2 cellular contexts compared by ENCODE assay signal in genomic region chr10:91607661-91608442, GRCh38.
TF ChIP-seq lines count a peak whose summit lies in the region.

No MANE protein-coding gene starts in this region.

TF ChIP-seq in IMR-90, 13 proteins besides CTCF, POLR2A, EP300 and RAD21:
- TF ChIP-seq RCOR1 (IDR thresholded peaks at IDR 0.05; ENCODE audit: insufficient replicate concordance, low read length) (no peak), MAFK (IDR thresholded peaks at IDR 0.05; ENCODE audit: low read depth, low read length) (no peak), CEBPB (IDR thresholded peaks at IDR 0.05; ENCODE audit: low read depth, low read length) (no peak), ELK1 (IDR thresholded peaks at IDR 0.05; ENCODE audit: borderline replicate concordance, low read depth, low read length) (no peak), MAZ (IDR thresholded peaks at IDR 0.05; ENCODE audit: borderline replicate concordance, low read depth, low read length) (no peak), MXI1 (IDR thresholded peaks at IDR 0.05; ENCODE audit: borderline replicate concordance, low read depth, low read length) (no peak), NFE2L2 (IDR thresholded peaks at IDR 0.05; ENCODE audit: low read depth, low read length) (no peak)
TF ChIP-seq in IMR-90: peak in this region for 0.

TF ChIP-seq in K562, 482 proteins besides CTCF, POLR2A, EP300 and RAD21 (continues in another document):
- TF ChIP-seq PHTF2 (CRISPR knock-in tag; IDR thresholded peaks at IDR 0.05) = no peak
- TF ChIP-seq HDAC1 (IDR thresholded peaks at IDR 0.05) = peak in 1 of 2 experiments; percentile 65; a peak in 1 of 4 replicates
- TF ChIP-seq ZBTB26 (CRISPR knock-in tag; IDR thresholded peaks at IDR 0.05) = 0 out of 2 replicates have a peak, but pooled peaks have one; percentile 47
- peak; percentile 12; the same call in 1 of the 2 replicates for TF ChIP-seq PTTG1 (tag; IDR thresholded peaks at IDR 0.05; ENCODE audit: low read depth)
- 0 out of 2 replicates have a peak, but pooled peaks have one; percentile 14 for TF ChIP-seq ZNF609 (CRISPR knock-in tag; IDR thresholded peaks at IDR 0.05; ENCODE audit: borderline replicate concordance)
- peak; percentile 87 for TF ChIP-seq LEF1 (IDR thresholded peaks at IDR 0.05)
- peak in 1 of 2 experiments; percentile 81; a peak in 2 of 4 replicates for TF ChIP-seq RCOR1 (IDR thresholded peaks at IDR 0.05; ENCODE audit: borderline replicate concordance in 1 of 2, low read depth in 2 of 2, low read length in 2 of 2)
- no peak for TF ChIP-seq RFX7 (CRISPR knock-in tag; IDR thresholded peaks at IDR 0.05)
- peak; percentile 43 for TF ChIP-seq TBP (optimal IDR thresholded peaks at IDR 0.05; ENCODE audit: low read depth, low read length)
- 0 out of 2 replicates have a peak, but pooled peaks have one; percentile 10 for TF ChIP-seq NR2C1 (IDR thresholded peaks at IDR 0.05)
- 0 out of 2 replicates have a peak, but pooled peaks have one; percentile 28 for TF ChIP-seq NR2C1 (tag; IDR thresholded peaks at IDR 0.05)
- TF ChIP-seq BRD4 (IDR thresholded peaks at IDR 0.05) = peak; percentile 94
- peak; percentile 45 for TF ChIP-seq CXXC5 (CRISPR knock-in tag; IDR thresholded peaks at IDR 0.05)
- peak; percentile 69; the same call in 1 of the 2 replicates for TF ChIP-seq NBN (IDR thresholded peaks at IDR 0.05; ENCODE audit: low read depth)
- TF ChIP-seq IRF9 (tag; IDR thresholded peaks at IDR 0.05) = peak; percentile 25; the same call in 1 of the 2 replicates
- no peak for TF ChIP-seq TRIM25 (IDR thresholded peaks at IDR 0.05; ENCODE audit: borderline replicate concordance)
- TF ChIP-seq CREB3L1 (IDR thresholded peaks at IDR 0.05; ENCODE audit: borderline replicate concordance, low read depth) = peak; percentile 29; the same call in 1 of the 2 replicates
- TF ChIP-seq, protein P1, sequence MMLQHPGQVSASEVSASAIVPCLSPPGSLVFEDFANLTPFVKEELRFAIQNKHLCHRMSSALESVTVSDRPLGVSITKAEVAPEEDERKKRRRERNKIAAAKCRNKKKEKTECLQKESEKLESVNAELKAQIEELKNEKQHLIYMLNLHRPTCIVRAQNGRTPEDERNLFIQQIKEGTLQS (IDR thresholded peaks at IDR 0.05) = peak; percentile 83
- TF ChIP-seq, protein P1 (CRISPR knock-in tag; conservative IDR thresholded peaks at IDR 0.05) = no peak
- TF ChIP-seq, protein P2, sequence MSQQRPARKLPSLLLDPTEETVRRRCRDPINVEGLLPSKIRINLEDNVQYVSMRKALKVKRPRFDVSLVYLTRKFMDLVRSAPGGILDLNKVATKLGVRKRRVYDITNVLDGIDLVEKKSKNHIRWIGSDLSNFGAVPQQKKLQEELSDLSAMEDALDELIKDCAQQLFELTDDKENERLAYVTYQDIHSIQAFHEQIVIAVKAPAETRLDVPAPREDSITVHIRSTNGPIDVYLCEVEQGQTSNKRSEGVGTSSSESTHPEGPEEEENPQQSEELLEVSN (IDR thresholded peaks at IDR 0.05; ENCODE audit: borderline replicate concordance in 1 of 2, extremely low read depth in 1 of 2, insufficient read depth in 1 of 2, insufficient read length in 1 of 2, low read depth in 1 of 2, low read length in 1 of 2, poor library complexity in 1 of 2, severe bottlenecking in 1 of 2) = peak in 1 of 2 experiments; percentile 24
- peak; percentile 89 for TF ChIP-seq FOSL1 (tag; conservative IDR thresholded peaks at IDR 0.05)
- TF ChIP-seq ARNT (IDR thresholded peaks at IDR 0.05) = peak in 1 of 2 experiments; percentile 87; a peak in 1 of 4 replicates
- TF ChIP-seq BCOR (IDR thresholded peaks at IDR 0.05) = no peak
- no peak; a peak in 1 of 4 replicates for TF ChIP-seq ZNF639 (CRISPR knock-in tag; conservative IDR thresholded peaks at IDR 0.05 in 1 of 2, IDR thresholded peaks at IDR 0.05 in 1 of 2)
- TF ChIP-seq, protein P3, sequence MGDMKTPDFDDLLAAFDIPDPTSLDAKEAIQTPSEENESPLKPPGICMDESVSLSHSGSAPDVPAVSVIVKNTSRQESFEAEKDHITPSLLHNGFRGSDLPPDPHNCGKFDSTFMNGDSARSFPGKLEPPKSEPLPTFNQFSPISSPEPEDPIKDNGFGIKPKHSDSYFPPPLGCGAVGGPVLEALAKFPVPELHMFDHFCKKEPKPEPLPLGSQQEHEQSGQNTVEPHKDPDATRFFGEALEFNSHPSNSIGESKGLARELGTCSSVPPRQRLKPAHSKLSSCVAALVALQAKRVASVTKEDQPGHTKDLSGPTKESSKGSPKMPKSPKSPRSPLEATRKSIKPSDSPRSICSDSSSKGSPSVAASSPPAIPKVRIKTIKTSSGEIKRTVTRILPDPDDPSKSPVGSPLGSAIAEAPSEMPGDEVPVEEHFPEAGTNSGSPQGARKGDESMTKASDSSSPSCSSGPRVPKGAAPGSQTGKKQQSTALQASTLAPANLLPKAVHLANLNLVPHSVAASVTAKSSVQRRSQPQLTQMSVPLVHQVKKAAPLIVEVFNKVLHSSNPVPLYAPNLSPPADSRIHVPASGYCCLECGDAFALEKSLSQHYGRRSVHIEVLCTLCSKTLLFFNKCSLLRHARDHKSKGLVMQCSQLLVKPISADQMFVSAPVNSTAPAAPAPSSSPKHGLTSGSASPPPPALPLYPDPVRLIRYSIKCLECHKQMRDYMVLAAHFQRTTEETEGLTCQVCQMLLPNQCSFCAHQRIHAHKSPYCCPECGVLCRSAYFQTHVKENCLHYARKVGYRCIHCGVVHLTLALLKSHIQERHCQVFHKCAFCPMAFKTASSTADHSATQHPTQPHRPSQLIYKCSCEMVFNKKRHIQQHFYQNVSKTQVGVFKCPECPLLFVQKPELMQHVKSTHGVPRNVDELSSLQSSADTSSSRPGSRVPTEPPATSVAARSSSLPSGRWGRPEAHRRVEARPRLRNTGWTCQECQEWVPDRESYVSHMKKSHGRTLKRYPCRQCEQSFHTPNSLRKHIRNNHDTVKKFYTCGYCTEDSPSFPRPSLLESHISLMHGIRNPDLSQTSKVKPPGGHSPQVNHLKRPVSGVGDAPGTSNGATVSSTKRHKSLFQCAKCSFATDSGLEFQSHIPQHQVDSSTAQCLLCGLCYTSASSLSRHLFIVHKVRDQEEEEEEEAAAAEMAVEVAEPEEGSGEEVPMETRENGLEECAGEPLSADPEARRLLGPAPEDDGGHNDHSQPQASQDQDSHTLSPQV (IDR thresholded peaks at IDR 0.05) = peak; percentile 66
- TF ChIP-seq TAL1 (IDR thresholded peaks at IDR 0.05) = peak; percentile 31; the same call in 1 of the 2 replicates
- TF ChIP-seq TCF3 (CRISPR knock-in tag; IDR thresholded peaks at IDR 0.05) = peak; percentile 65
- TF ChIP-seq NCOR1 (IDR thresholded peaks at IDR 0.05) = peak; percentile 60
- peak in 1 of 3 experiments; percentile 34 for TF ChIP-seq YY1 (IDR thresholded peaks at IDR 0.05; ENCODE audit: borderline replicate concordance in 1 of 3, control insufficient read depth in 1 of 3, extremely low read depth in 1 of 3, insufficient read depth in 3 of 3, insufficient read length in 1 of 3, insufficient replicate concordance in 2 of 3, low read depth in 1 of 3, low read length in 2 of 3)
- TF ChIP-seq ZBED1 (IDR thresholded peaks at IDR 0.05) = no peak
- TF ChIP-seq TRIM24 (IDR thresholded peaks at IDR 0.05) = peak; percentile 48 to 79; a peak in 3 of 4 replicates
- peak; percentile 79 for TF ChIP-seq ZNF24 (IDR thresholded peaks at IDR 0.05)
- TF ChIP-seq RBBP5 (IDR thresholded peaks at IDR 0.05; ENCODE audit: borderline replicate concordance, insufficient read depth, low read length, poor library complexity, severe bottlenecking) = peak; percentile 42
- TF ChIP-seq MAZ (CRISPR knock-in tag; conservative IDR thresholded peaks at IDR 0.05 in 1 of 2, IDR thresholded peaks at IDR 0.05 in 1 of 2) = peak in 1 of 2 experiments; percentile 28; a peak in 1 of 4 replicates
- peak; percentile 82 for TF ChIP-seq SMAD4 (CRISPR knock-in tag; conservative IDR thresholded peaks at IDR 0.05)
- TF ChIP-seq ATF7 (IDR thresholded peaks at IDR 0.05) = peak; percentile 50
